ENCODE assay signal across 41 cellular contexts in the genomic region with DNA sequence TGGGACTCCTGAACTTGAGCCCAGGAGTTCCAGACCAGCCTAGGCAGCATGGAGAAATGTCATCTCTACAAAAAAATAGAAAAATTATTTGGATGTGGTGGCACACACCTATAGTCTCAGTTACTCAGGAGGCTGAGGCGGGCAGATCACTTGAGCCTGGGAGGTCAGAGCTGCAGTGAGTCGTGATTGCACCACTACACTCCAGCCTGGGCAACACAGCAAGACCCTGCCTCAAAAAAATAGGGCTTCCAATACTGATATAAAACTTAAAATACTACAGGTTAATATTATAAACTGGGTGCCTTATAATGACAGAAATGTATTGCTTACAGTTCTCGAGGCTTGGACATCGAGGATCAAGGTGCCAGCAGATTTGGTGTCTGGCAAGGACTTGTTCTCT. TPM values are rescaled to one million over a fixed set of nuclear protein-coding genes. Genes with fewer than 3 reads are reported as not detected.
"Had no signal": no experiment of that assay in that cellular context is flagged by ENCODE, and none has a peak within 500 bp of the region (broad histone marks: within the 10 kb centered on the region; RNA-seq: fewer than 3 reads in every experiment).

No MANE protein-coding gene starts in this region.

- H3K27me3 ChIP-seq: ascending aorta had no signal

- H3K9me3 ChIP-seq: ascending aorta had no signal

- FAIRE-seq: bronchial epithelial cell, TTC549 had no signal

- H3K27ac Mint-ChIP-seq: activated CD4-positive, alpha-beta memory T cell treated with anti-CD3 and anti-CD28 coated beads, Interleukin-2, amount 10 ng/mL, durations not matched to agents 7 days and 5 days; activated CD4-positive, alpha-beta T cell treated with anti-CD3 and anti-CD28 coated beads for 36 hours; activated CD4-positive, alpha-beta T cell treated with anti-CD3 and anti-CD28 coated beads, Interleukin-2, amount 10 ng/mL, durations not matched to agents 7 days and 5 days; activated CD8-positive, alpha-beta memory T cell treated with anti-CD3 and anti-CD28 coated beads, Interleukin-2, amount 10 ng/mL, durations not matched to agents 7 days and 5 days; activated CD8-positive, alpha-beta T cell treated with anti-CD3 and anti-CD28 coated beads, Interleukin-2, amount 10 ng/mL, durations not matched to agents 7 days and 5 days; activated naive CD4-positive, alpha-beta T cell treated with anti-CD3 and anti-CD28 coated beads, Interleukin-2, amount 50 U/mL, for 24 hours; activated naive CD8-positive, alpha-beta T cell; activated naive CD8-positive, alpha-beta T cell treated with anti-CD3 and anti-CD28 coated beads, Interleukin-2, amount 10 ng/mL, durations not matched to agents 7 days and 5 days; activated naive CD8-positive, alpha-beta T cell treated with anti-CD3 and anti-CD28 coated beads, Interleukin-2, amount 50 U/mL, for 24 hours; activated T-cell treated with anti-CD3 and anti-CD28 coated beads, Interleukin-2, amount 50 U/mL, for 24 hours; activated T-helper 2 cell treated with anti-CD3 and anti-CD28 coated beads, Interferon-gamma antibody, Interleukin-2, Interleukin-4, amounts not matched to agents 10 μg/mL and 5 μg/mL and 100 μg/mL, durations not matched to agents 14 hours and 24 hours and 36 hours; T-helper 1 cell treated with Interleukin-12 subunit alpha and Interleukin-12 subunit beta and Interleukin-4 antibody, amounts not matched to agents 30 μg/mL and 1 μg/mL, for 36 hours; T-helper 2 cell treated with Interferon-gamma antibody and Interleukin-4, amounts not matched to agents 5 μg/mL and 100 μg/mL, for 36 hours had no signal

- H3K27ac ChIP-seq: ascending aorta, cardiac muscle cell, VCaP had no signal

- DNase-seq: activated CD4-positive, alpha-beta memory T cell treated with anti-CD3 and anti-CD28 coated beads, Interleukin-2, amount 10 ng/mL, durations not matched to agents 7 days and 5 days; activated CD4-positive, alpha-beta T cell treated with anti-CD3 and anti-CD28 coated beads for 1 hour; activated CD4-positive, alpha-beta T cell treated with anti-CD3 and anti-CD28 coated beads for 36 hours; activated CD4-positive, alpha-beta T cell treated with anti-CD3 and anti-CD28 coated beads for 48 hours; activated CD4-positive, alpha-beta T cell treated with anti-CD3 and anti-CD28 coated beads, Interleukin-2, amount 10 ng/mL, durations not matched to agents 7 days and 5 days; activated CD4-positive, alpha-beta T cell treated with anti-CD3 and anti-CD28 coated beads, Interleukin-2, amount 50 U/mL, for 48 hours; activated CD4-positive, CD25-positive, alpha-beta regulatory T cell; activated CD8-positive, alpha-beta memory T cell treated with anti-CD3 and anti-CD28 coated beads for 24 hours; activated CD8-positive, alpha-beta memory T cell treated with anti-CD3 and anti-CD28 coated beads, Interleukin-2, amount 10 ng/mL, durations not matched to agents 7 days and 5 days; activated CD8-positive, alpha-beta memory T cell treated with anti-CD3 and anti-CD28 coated beads, Interleukin-2, amount 50 U/mL, for 48 hours; activated CD8-positive, alpha-beta T cell treated with anti-CD3 and anti-CD28 coated beads, Interleukin-2, amount 10 ng/mL, durations not matched to agents 7 days and 5 days; activated effector memory CD4-positive, alpha-beta T cell treated with Interleukin-2 at 50 U/mL for 16 hours; activated gamma-delta T cell; activated naive CD4-positive, alpha-beta T cell treated with anti-CD3 and anti-CD28 coated beads, Interleukin-2, amount 10 ng/mL, durations not matched to agents 7 days and 5 days; activated naive CD4-positive, alpha-beta T cell treated with Interleukin-2 at 50 U/mL for 16 hours; activated naive CD8-positive, alpha-beta T cell treated with anti-CD3 and anti-CD28 coated beads, Interleukin-2, amount 10 ng/mL, durations not matched to agents 7 days and 5 days; activated naive CD8-positive, alpha-beta T cell treated with anti-CD3 and anti-CD28 coated beads, Interleukin-2, amount 50 U/mL, for 24 hours; activated T-cell treated with anti-CD3 and anti-CD28 coated beads, Interleukin-2, amount 50 U/mL, for 24 hours; activated T-cell treated with anti-CD3 and anti-CD28 coated beads, Interleukin-2, amount 50 U/mL, for 48 hours; amygdala; anterior cingulate cortex; caudate nucleus; cerebellar nuclear complex; T-helper 1 cell; T-helper 2 cell; T-helper 9 cell had no signal

- ATAC-seq: activated CD4-positive, alpha-beta T cell treated with anti-CD3 and anti-CD28 coated beads for 36 hours; activated CD4-positive, CD25-positive, alpha-beta regulatory T cell treated with anti-CD3 and anti-CD28 coated beads, Interleukin-2, amount 50 U/mL, for 24 hours; activated CD8-positive, alpha-beta memory T cell treated with anti-CD3 and anti-CD28 coated beads, Interleukin-2, amount 10 ng/mL, durations not matched to agents 7 days and 5 days; activated CD8-positive, alpha-beta T cell treated with anti-CD3 and anti-CD28 coated beads, Interleukin-2, amount 10 ng/mL, durations not matched to agents 7 days and 5 days; activated naive CD8-positive, alpha-beta T cell treated with anti-CD3 and anti-CD28 coated beads, Interleukin-2, amount 50 U/mL, for 24 hours had no signal

- H3K36me3 Mint-ChIP-seq: activated naive CD8-positive, alpha-beta T cell had no signal

- H3K4me3 ChIP-seq: ascending aorta, cardiac muscle cell had no signal

- H3K4me1 Mint-ChIP-seq: brain had no signal

- H3K9me3 Mint-ChIP-seq: activated CD4-positive, alpha-beta memory T cell treated with anti-CD3 and anti-CD28 coated beads, Interleukin-2, amount 10 ng/mL, durations not matched to agents 7 days and 5 days; activated CD4-positive, alpha-beta T cell treated with anti-CD3 and anti-CD28 coated beads, Interleukin-2, amount 10 ng/mL, durations not matched to agents 7 days and 5 days; activated naive CD4-positive, alpha-beta T cell treated with anti-CD3 and anti-CD28 coated beads, Interleukin-2, amount 10 ng/mL, durations not matched to agents 7 days and 5 days; activated naive CD4-positive, alpha-beta T cell treated with anti-CD3 and anti-CD28 coated beads, Interleukin-2, amount 50 U/mL, for 24 hours; activated naive CD8-positive, alpha-beta T cell treated with anti-CD3 and anti-CD28 coated beads, Interleukin-2, amount 10 ng/mL, durations not matched to agents 7 days and 5 days; activated naive CD8-positive, alpha-beta T cell treated with anti-CD3 and anti-CD28 coated beads, Interleukin-2, amount 50 U/mL, for 24 hours; activated T-cell treated with anti-CD3 and anti-CD28 coated beads, Interleukin-2, amount 50 U/mL, for 24 hours; activated T-helper 2 cell treated with anti-CD3 and anti-CD28 coated beads, Interferon-gamma antibody, Interleukin-2, Interleukin-4, amounts not matched to agents 10 μg/mL and 5 μg/mL and 100 μg/mL, durations not matched to agents 14 hours and 24 hours and 36 hours; central memory CD8-positive, alpha-beta T cell; T-helper 1 cell treated with Interleukin-12 subunit alpha and Interleukin-12 subunit beta and Interleukin-4 antibody, amounts not matched to agents 30 μg/mL and 1 μg/mL, for 36 hours; T-helper 2 cell treated with Interferon-gamma antibody and Interleukin-4, amounts not matched to agents 5 μg/mL and 100 μg/mL, for 36 hours had no signal

- H3K4me3 Mint-ChIP-seq: activated CD4-positive, alpha-beta memory T cell treated with anti-CD3 and anti-CD28 coated beads, Interleukin-2, amount 10 ng/mL, durations not matched to agents 7 days and 5 days; activated CD4-positive, alpha-beta T cell treated with anti-CD3 and anti-CD28 coated beads for 36 hours; activated CD4-positive, alpha-beta T cell treated with anti-CD3 and anti-CD28 coated beads, Interleukin-2, amount 10 ng/mL, durations not matched to agents 7 days and 5 days; activated CD8-positive, alpha-beta memory T cell treated with anti-CD3 and anti-CD28 coated beads, Interleukin-2, amount 10 ng/mL, durations not matched to agents 7 days and 5 days; activated CD8-positive, alpha-beta T cell treated with anti-CD3 and anti-CD28 coated beads, Interleukin-2, amount 10 ng/mL, durations not matched to agents 7 days and 5 days; activated naive CD4-positive, alpha-beta T cell treated with anti-CD3 and anti-CD28 coated beads, Interleukin-2, amount 10 ng/mL, durations not matched to agents 7 days and 5 days; activated naive CD4-positive, alpha-beta T cell treated with anti-CD3 and anti-CD28 coated beads, Interleukin-2, amount 50 U/mL, for 24 hours; activated naive CD8-positive, alpha-beta T cell; activated naive CD8-positive, alpha-beta T cell treated with anti-CD3 and anti-CD28 coated beads, Interleukin-2, amount 10 ng/mL, durations not matched to agents 7 days and 5 days; activated naive CD8-positive, alpha-beta T cell treated with anti-CD3 and anti-CD28 coated beads, Interleukin-2, amount 50 U/mL, for 24 hours; activated T-cell treated with anti-CD3 and anti-CD28 coated beads, Interleukin-2, amount 50 U/mL, for 24 hours; brain; central memory CD8-positive, alpha-beta T cell; T-helper 1 cell treated with Interleukin-12 subunit alpha and Interleukin-12 subunit beta and Interleukin-4 antibody, amounts not matched to agents 30 μg/mL and 1 μg/mL, for 36 hours; T-helper 2 cell treated with Interferon-gamma antibody and Interleukin-4, amounts not matched to agents 5 μg/mL and 100 μg/mL, for 36 hours had no signal

RNA-seq across cellular contexts. Expression of a gene that starts 15.1 kb away (rescaled TPM):
- total RNA-seq: ascending aorta had no signal

RNA-seq across cellular contexts. Expression of a gene that starts 27.3 kb away (rescaled TPM):
- total RNA-seq: activated CD4-positive, alpha-beta memory T cell treated with anti-CD3 and anti-CD28 coated beads, Interleukin-2, amount 10 ng/mL, durations not matched to agents 7 days and 5 days; activated CD4-positive, alpha-beta T cell treated with anti-CD3 and anti-CD28 coated beads for 36 hours; activated CD4-positive, alpha-beta T cell treated with anti-CD3 and anti-CD28 coated beads, Interleukin-2, amount 10 ng/mL, durations not matched to agents 7 days and 5 days; activated CD8-positive, alpha-beta memory T cell treated with anti-CD3 and anti-CD28 coated beads, Interleukin-2, amount 10 ng/mL, durations not matched to agents 7 days and 5 days; activated CD8-positive, alpha-beta T cell treated with anti-CD3 and anti-CD28 coated beads, Interleukin-2, amount 10 ng/mL, durations not matched to agents 7 days and 5 days; activated naive CD8-positive, alpha-beta T cell treated with anti-CD3 and anti-CD28 coated beads, Interleukin-2, amount 10 ng/mL, durations not matched to agents 7 days and 5 days; activated T-helper 2 cell treated with anti-CD3 and anti-CD28 coated beads, Interferon-gamma antibody, Interleukin-2, Interleukin-4, amounts not matched to agents 10 μg/mL and 5 μg/mL and 100 μg/mL, durations not matched to agents 14 hours and 24 hours and 36 hours; ascending aorta; chondrocyte had no signal
- polyA plus RNA-seq: adipose tissue, cardiac muscle cell had no signal
